1 cellular context compared by ENCODE assay signal in the genomic region with DNA sequence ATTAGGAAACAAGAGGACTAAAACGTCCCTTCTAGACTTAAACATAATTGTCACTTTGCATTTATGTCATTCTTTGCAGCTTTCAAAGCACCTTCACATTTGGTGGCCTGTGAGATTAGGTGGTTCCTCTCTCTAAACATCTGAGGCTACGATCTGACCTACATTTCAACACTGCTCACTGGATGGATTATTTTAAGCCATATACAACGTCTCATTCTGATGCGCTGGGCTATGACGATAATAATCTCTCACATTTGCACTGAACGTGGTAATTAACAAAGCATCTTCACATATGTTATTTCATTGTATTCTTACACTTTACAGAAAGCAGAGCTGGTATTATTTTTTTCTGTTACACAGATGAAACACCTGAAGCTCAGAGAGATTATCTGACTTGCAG.
TF ChIP-seq lines count a peak whose summit lies in the region.

No MANE protein-coding gene starts in this region.

TF ChIP-seq in GM23338, 12 proteins besides CTCF, POLR2A, EP300 and RAD21:
- TF ChIP-seq, protein P1, sequence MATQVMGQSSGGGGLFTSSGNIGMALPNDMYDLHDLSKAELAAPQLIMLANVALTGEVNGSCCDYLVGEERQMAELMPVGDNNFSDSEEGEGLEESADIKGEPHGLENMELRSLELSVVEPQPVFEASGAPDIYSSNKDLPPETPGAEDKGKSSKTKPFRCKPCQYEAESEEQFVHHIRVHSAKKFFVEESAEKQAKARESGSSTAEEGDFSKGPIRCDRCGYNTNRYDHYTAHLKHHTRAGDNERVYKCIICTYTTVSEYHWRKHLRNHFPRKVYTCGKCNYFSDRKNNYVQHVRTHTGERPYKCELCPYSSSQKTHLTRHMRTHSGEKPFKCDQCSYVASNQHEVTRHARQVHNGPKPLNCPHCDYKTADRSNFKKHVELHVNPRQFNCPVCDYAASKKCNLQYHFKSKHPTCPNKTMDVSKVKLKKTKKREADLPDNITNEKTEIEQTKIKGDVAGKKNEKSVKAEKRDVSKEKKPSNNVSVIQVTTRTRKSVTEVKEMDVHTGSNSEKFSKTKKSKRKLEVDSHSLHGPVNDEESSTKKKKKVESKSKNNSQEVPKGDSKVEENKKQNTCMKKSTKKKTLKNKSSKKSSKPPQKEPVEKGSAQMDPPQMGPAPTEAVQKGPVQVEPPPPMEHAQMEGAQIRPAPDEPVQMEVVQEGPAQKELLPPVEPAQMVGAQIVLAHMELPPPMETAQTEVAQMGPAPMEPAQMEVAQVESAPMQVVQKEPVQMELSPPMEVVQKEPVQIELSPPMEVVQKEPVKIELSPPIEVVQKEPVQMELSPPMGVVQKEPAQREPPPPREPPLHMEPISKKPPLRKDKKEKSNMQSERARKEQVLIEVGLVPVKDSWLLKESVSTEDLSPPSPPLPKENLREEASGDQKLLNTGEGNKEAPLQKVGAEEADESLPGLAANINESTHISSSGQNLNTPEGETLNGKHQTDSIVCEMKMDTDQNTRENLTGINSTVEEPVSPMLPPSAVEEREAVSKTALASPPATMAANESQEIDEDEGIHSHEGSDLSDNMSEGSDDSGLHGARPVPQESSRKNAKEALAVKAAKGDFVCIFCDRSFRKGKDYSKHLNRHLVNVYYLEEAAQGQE (IDR thresholded peaks at IDR 0.05; ENCODE audit: unreplicated experiment), result no peak
- no peak for TF ChIP-seq EZH2 (IDR thresholded peaks at IDR 0.05; ENCODE audit: low read depth, unreplicated experiment)
- no peak for TF ChIP-seq ZNF331 (CRISPR knock-in tag; IDR thresholded peaks at IDR 0.05; ENCODE audit: low read depth)
- TF ChIP-seq CREB1 (CRISPR knock-in tag; IDR thresholded peaks at IDR 0.05; ENCODE audit: low read depth), result no peak
- TF ChIP-seq ZNF114 (CRISPR knock-in tag; IDR thresholded peaks at IDR 0.05), result no peak
- TF ChIP-seq JUNB (IDR thresholded peaks at IDR 0.05; ENCODE audit: unreplicated experiment), result no peak
- TF ChIP-seq STAT1 (IDR thresholded peaks at IDR 0.05; ENCODE audit: unreplicated experiment), result no peak
- TF ChIP-seq, protein P2, sequence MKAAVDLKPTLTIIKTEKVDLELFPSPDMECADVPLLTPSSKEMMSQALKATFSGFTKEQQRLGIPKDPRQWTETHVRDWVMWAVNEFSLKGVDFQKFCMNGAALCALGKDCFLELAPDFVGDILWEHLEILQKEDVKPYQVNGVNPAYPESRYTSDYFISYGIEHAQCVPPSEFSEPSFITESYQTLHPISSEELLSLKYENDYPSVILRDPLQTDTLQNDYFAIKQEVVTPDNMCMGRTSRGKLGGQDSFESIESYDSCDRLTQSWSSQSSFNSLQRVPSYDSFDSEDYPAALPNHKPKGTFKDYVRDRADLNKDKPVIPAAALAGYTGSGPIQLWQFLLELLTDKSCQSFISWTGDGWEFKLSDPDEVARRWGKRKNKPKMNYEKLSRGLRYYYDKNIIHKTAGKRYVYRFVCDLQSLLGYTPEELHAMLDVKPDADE (IDR thresholded peaks at IDR 0.05), result no peak
- TF ChIP-seq, protein P3, sequence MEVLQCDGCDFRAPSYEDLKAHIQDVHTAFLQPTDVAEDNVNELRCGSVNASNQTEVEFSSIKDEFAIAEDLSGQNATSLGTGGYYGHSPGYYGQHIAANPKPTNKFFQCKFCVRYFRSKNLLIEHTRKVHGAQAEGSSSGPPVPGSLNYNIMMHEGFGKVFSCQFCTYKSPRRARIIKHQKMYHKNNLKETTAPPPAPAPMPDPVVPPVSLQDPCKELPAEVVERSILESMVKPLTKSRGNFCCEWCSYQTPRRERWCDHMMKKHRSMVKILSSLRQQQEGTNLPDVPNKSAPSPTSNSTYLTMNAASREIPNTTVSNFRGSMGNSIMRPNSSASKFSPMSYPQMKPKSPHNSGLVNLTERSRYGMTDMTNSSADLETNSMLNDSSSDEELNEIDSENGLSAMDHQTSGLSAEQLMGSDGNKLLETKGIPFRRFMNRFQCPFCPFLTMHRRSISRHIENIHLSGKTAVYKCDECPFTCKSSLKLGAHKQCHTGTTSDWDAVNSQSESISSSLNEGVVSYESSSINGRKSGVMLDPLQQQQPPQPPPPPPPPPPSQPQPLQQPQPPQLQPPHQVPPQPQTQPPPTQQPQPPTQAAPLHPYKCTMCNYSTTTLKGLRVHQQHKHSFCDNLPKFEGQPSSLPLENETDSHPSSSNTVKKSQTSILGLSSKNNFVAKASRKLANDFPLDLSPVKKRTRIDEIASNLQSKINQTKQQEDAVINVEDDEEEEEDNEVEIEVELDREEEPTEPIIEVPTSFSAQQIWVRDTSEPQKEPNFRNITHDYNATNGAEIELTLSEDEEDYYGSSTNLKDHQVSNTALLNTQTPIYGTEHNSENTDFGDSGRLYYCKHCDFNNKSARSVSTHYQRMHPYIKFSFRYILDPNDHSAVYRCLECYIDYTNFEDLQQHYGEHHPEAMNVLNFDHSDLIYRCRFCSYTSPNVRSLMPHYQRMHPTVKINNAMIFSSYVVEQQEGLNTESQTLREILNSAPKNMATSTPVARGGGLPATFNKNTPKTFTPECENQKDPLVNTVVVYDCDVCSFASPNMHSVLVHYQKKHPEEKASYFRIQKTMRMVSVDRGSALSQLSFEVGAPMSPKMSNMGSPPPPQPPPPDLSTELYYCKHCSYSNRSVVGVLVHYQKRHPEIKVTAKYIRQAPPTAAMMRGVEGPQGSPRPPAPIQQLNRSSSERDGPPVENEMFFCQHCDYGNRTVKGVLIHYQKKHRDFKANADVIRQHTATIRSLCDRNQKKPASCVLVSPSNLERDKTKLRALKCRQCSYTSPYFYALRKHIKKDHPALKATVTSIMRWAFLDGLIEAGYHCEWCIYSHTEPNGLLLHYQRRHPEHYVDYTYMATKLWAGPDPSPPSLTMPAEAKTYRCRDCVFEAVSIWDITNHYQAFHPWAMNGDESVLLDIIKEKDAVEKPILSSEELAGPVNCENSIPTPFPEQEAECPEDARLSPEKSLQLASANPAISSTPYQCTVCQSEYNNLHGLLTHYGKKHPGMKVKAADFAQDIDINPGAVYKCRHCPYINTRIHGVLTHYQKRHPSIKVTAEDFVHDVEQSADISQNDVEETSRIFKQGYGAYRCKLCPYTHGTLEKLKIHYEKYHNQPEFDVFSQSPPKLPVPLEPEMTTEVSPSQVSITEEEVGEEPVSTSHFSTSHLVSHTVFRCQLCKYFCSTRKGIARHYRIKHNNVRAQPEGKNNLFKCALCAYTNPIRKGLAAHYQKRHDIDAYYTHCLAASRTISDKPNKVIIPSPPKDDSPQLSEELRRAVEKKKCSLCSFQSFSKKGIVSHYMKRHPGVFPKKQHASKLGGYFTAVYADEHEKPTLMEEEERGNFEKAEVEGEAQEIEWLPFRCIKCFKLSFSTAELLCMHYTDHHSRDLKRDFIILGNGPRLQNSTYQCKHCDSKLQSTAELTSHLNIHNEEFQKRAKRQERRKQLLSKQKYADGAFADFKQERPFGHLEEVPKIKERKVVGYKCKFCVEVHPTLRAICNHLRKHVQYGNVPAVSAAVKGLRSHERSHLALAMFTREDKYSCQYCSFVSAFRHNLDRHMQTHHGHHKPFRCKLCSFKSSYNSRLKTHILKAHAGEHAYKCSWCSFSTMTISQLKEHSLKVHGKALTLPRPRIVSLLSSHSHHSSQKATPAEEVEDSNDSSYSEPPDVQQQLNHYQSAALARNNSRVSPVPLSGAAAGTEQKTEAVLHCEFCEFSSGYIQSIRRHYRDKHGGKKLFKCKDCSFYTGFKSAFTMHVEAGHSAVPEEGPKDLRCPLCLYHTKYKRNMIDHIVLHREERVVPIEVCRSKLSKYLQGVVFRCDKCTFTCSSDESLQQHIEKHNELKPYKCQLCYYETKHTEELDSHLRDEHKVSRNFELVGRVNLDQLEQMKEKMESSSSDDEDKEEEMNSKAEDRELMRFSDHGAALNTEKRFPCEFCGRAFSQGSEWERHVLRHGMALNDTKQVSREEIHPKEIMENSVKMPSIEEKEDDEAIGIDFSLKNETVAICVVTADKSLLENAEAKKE (CRISPR knock-in tag; IDR thresholded peaks at IDR 0.05), result no peak
- TF ChIP-seq EZH2phosphoT487 (IDR thresholded peaks at IDR 0.05; ENCODE audit: unreplicated experiment), result no peak
- no peak for TF ChIP-seq POLR2AphosphoS5 (IDR thresholded peaks at IDR 0.05; ENCODE audit: low read depth)
- no peak for TF ChIP-seq NANOG (IDR thresholded peaks at IDR 0.05; ENCODE audit: borderline replicate concordance)
